In genomic region chr14:91278383-91278715, GRCh38 we compare ENCODE assay signal across 16 cellular contexts. TPM values are rescaled to one million over a fixed set of nuclear protein-coding genes. Genes with fewer than 3 reads are reported as not detected.
A peak's percentile ranks its signal among the peaks of the same experiment; 100 is the strongest.
DNase-seq lines count a peak whose midpoint lies in the region; TF ChIP-seq lines count a peak whose summit lies in the region.
"Had no signal": no experiment of that assay in that cellular context is flagged by ENCODE, and none has a peak within 500 bp of the region (broad histone marks: within the 10 kb centered on the region; RNA-seq: fewer than 3 reads in every experiment).

No MANE protein-coding gene starts in this region.

- no peak overlapping the region for H3K27ac ChIP-seq in CD8-positive, alpha-beta memory T cell (ENCODE audit: low read depth, low read length)
- H3K27ac ChIP-seq in OCI-LY1 (ENCODE audit: low read depth, low read length, poor library complexity, severe bottlenecking) (peak overlapping the region; percentile 2), VCaP (peak overlapping the region; percentile 88)
- H3K27ac ChIP-seq: HL-60 had no signal

- peaks cover 92% of the 10 kb centered on the region for H3K36me3 ChIP-seq in CD8-positive, alpha-beta memory T cell (ENCODE audit: insufficient read depth, low read length)
- peaks cover 96% of the 10 kb centered on the region for H3K36me3 ChIP-seq in OCI-LY1 (ENCODE audit: insufficient read depth, low read length)

- no peak overlapping the region for H3K9ac ChIP-seq in OCI-LY1 (ENCODE audit: low read length)

- TF ChIP-seq CTCF in OCI-LY1 (IDR thresholded peaks at IDR 0.05; ENCODE audit: low read length) (no peak), VCaP (conservative IDR thresholded peaks at IDR 0.05) (no peak)

- POLR2A ChIA-PET in CD8-positive, alpha-beta memory T cell (lab: Charles Lee), result interaction anchor here (0.6 to 0.8 kb wide), 2 partner anchors 72 to 101 kb away, joined by 3 read pairs; no protein-coding TSS in a partner anchor

- no peaks in the 10 kb centered on the region for H3K4me1 ChIP-seq in CD8-positive, alpha-beta memory T cell (ENCODE audit: insufficient read depth, low read length)
- H3K4me1 ChIP-seq in OCI-LY1 (ENCODE audit: insufficient read depth, low read length, severe bottlenecking), result peaks cover 42% of the 10 kb centered on the region
- H3K4me1 ChIP-seq: HAP-1 had no signal

- no peaks in the 10 kb centered on the region for H3K9me3 ChIP-seq in CD8-positive, alpha-beta memory T cell (ENCODE audit: low read length)
- H3K9me3 ChIP-seq in OCI-LY1 (ENCODE audit: low read length), result no peaks in the 10 kb centered on the region
- H3K9me3 ChIP-seq: HAP-1 had no signal

- H4K20me1 ChIP-seq in OCI-LY1 (ENCODE audit: insufficient read depth, low read length), result no peaks in the 10 kb centered on the region

- no peaks in the 10 kb centered on the region for H3K27me3 ChIP-seq in CD8-positive, alpha-beta memory T cell (ENCODE audit: insufficient read depth, low read length, poor library complexity, severe bottlenecking)
- H3K27me3 ChIP-seq in OCI-LY1 (ENCODE audit: insufficient read depth, low read length), result no peaks in the 10 kb centered on the region

- peaks cover 95% of the 10 kb centered on the region for H3K36me3 Mint-ChIP-seq in activated T-cell treated with anti-CD3 and anti-CD28 coated beads, Interleukin-2, amount 50 U/mL, for 24 hours (ENCODE audit: low read depth)
- H3K36me3 Mint-ChIP-seq in CD8-positive, alpha-beta memory T cell, result peaks cover 9 to 94% (median 15%) of the 10 kb centered on the region in 3 donors

- no peak for DNase-seq in activated T-cell treated with anti-CD3 and anti-CD28 coated beads, Interleukin-2, amount 50 U/mL, for 24 hours
- DNase-seq in activated T-cell treated with anti-CD3 and anti-CD28 coated beads, Interleukin-2, amount 50 U/mL, for 48 hours, result no peak
- DNase-seq in CD8-positive, alpha-beta memory T cell, result no peak
- DNase-seq in HUDEP-2 (lab: John Stamatoyannopoulos, UW; ENCODE audit: unreplicated experiment in 76 of 76), result no peak
- DNase-seq in NCI-H446 treated with DMSO at 0.1 percent for 48 hours (lab: John Stamatoyannopoulos, UW), result no peak
- no peak for DNase-seq in AG20443 (ENCODE audit: low spot score)
- DNase-seq: ACHN; CD4-positive, alpha-beta memory T cell; COR-L47; DMS153; GDM1 had no signal

- no peak overlapping the region for H3K4me2 ChIP-seq in OCI-LY1 (ENCODE audit: low read length)

- H3K27ac Mint-ChIP-seq in activated T-cell treated with anti-CD3 and anti-CD28 coated beads, Interleukin-2, amount 50 U/mL, for 24 hours, result peak overlapping the region; percentile 52
- peak overlapping the region in 5 of 8 donors; percentile 22 to 69 (median 68) for H3K27ac Mint-ChIP-seq in CD8-positive, alpha-beta memory T cell
- H3K27ac Mint-ChIP-seq: B cell had no signal

- CTCF ChIA-PET in CD8-positive, alpha-beta memory T cell (lab: Charles Lee), result interaction anchor here (1.3 to 6.6 kb wide), 5 partner anchors 9 to 105 kb away, joined by 5 to 43 read pairs (median 9); no protein-coding TSS in a partner anchor

- H3K9me2 ChIP-seq in OCI-LY1 (ENCODE audit: low read depth, low read length), result no peaks in the 10 kb centered on the region

- no peaks in the 10 kb centered on the region for H3K27me3 Mint-ChIP-seq in activated T-cell treated with anti-CD3 and anti-CD28 coated beads, Interleukin-2, amount 50 U/mL, for 24 hours
- H3K27me3 Mint-ChIP-seq in CD8-positive, alpha-beta memory T cell, result no peaks in the 10 kb centered on the region
- H3K27me3 Mint-ChIP-seq: B cell; CD4-positive, alpha-beta memory T cell had no signal

- H3K4me1 Mint-ChIP-seq in activated T-cell treated with anti-CD3 and anti-CD28 coated beads, Interleukin-2, amount 50 U/mL, for 24 hours (ENCODE audit: low read depth), result peaks cover 1% of the 10 kb centered on the region
- peaks cover 0 to 4% (median 1%) of the 10 kb centered on the region in 3 donors for H3K4me1 Mint-ChIP-seq in CD8-positive, alpha-beta memory T cell
- H3K4me1 Mint-ChIP-seq: B cell had no signal

- H2AFZ ChIP-seq in OCI-LY1 (ENCODE audit: low read length), result no peak overlapping the region

- no peak overlapping the region for H3K4me3 Mint-ChIP-seq in activated T-cell treated with anti-CD3 and anti-CD28 coated beads, Interleukin-2, amount 50 U/mL, for 24 hours
- H3K4me3 Mint-ChIP-seq in CD8-positive, alpha-beta memory T cell, result no peak overlapping the region
- H3K4me3 Mint-ChIP-seq: B cell; CD4-positive, alpha-beta memory T cell had no signal

- no peaks in the 10 kb centered on the region for H3K9me3 Mint-ChIP-seq in activated T-cell treated with anti-CD3 and anti-CD28 coated beads, Interleukin-2, amount 50 U/mL, for 24 hours
- no peaks in the 10 kb centered on the region for H3K9me3 Mint-ChIP-seq in CD8-positive, alpha-beta memory T cell

- no peaks in the 10 kb centered on the region for H3F3A ChIP-seq in OCI-LY1 (ENCODE audit: insufficient read depth, low read length)

- H3K79me2 ChIP-seq in OCI-LY1 (ENCODE audit: insufficient read depth, low read length), result no peaks in the 10 kb centered on the region

- no peak overlapping the region for H3K4me3 ChIP-seq in CD8-positive, alpha-beta memory T cell (ENCODE audit: low read length)
- H3K4me3 ChIP-seq in OCI-LY1 (ENCODE audit: low read depth, low read length, poor library complexity, severe bottlenecking), result no peak overlapping the region
- H3K4me3 ChIP-seq: HAP-1 had no signal

RNA-seq across cellular contexts. Expression of gene GPR68, which starts 33.8 kb away (rescaled TPM):
- total RNA-seq in CD8-positive, alpha-beta memory T cell, result 10 to 100 TPM; 14.2 to 15.4 TPM
- polyA plus RNA-seq in CD8-positive, alpha-beta memory T cell, result 22.7 TPM
